ENCODE assay signal across 8 cellular contexts in genomic region chr12:56272468-56272867, GRCh38. TPM values are rescaled to one million over a fixed set of nuclear protein-coding genes. Genes with fewer than 3 reads are reported as not detected.
"Had no signal": no experiment of that assay in that cellular context is flagged by ENCODE, and none has a peak within 500 bp of the region (broad histone marks: within the 10 kb centered on the region; RNA-seq: fewer than 3 reads in every experiment).

No MANE protein-coding gene starts in this region.

RNA-seq across cellular contexts. Expression of gene SLC39A5, which starts 42.6 kb away (rescaled TPM):
- total RNA-seq: fibroblast of villous mesenchyme, frontal cortex, glomerular endothelial cell, mononuclear cell, occipital lobe, sigmoid colon, skeletal muscle tissue, thoracic aorta had no signal
